10 cellular contexts compared by ENCODE assay signal in the genomic region with DNA sequence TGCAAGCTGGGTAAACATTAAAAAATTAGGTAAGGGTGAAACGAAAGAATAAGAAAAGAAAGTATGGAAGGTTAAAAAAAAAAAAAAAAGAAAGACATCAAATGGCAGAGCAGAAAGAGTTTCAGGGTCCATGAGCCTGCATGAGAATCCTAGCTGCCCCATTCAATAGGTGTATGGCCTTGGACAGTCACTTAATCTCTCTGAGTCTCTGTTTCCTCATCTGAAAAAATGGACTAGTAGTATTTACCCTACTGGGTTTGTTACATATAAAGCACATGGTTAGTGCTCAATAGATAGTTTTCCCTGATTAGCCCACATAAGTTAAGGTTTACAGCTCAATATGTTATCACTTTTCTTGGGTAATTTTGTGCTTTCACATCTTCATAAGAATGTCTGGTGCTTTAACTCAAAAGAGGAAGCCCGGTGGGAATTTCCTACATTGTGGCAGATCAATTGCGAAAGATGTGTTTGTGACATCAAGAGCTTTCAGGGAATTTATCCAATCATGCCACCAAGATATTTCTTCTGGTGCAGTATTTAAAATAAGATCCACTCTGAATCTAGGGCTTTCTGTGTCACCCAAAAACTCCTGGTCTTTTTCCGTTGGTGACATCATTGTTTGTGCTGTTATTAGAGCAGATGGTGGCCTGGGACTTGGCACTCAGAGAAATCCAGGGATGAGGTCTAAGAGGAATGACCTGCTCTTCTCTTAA. TPM values are rescaled to one million over a fixed set of nuclear protein-coding genes. Genes with fewer than 3 reads are reported as not detected.
DNase-seq lines count a peak whose midpoint lies in the region; ATAC-seq and TF ChIP-seq lines count a peak whose summit lies in the region.
"Had no signal": no experiment of that assay in that cellular context is flagged by ENCODE, and none has a peak within 500 bp of the region (broad histone marks: within the 10 kb centered on the region; RNA-seq: fewer than 3 reads in every experiment).

No MANE protein-coding gene starts in this region.

- ATAC-seq in HG02870 (IDR thresholded peaks at IDR 0.05; ENCODE audit: unreplicated experiment), result no peak
- ATAC-seq: T-cell had no signal

- H3K4me1 ChIP-seq in smooth muscle cell (ENCODE audit: low read depth) (peaks cover 12% of the 10 kb centered on the region), MM.1S (ENCODE audit: low read length) (no peaks in the 10 kb centered on the region)
- H3K4me1 ChIP-seq: colonic mucosa had no signal

- no peaks in the 10 kb centered on the region for H3K36me3 ChIP-seq in smooth muscle cell (ENCODE audit: low read depth)
- H3K36me3 ChIP-seq in MM.1S (replicated peaks; ENCODE audit: insufficient read depth, low read length), result no peaks in the 10 kb centered on the region
- H3K36me3 ChIP-seq: colonic mucosa had no signal

- H3K9ac ChIP-seq in smooth muscle cell (ENCODE audit: low read depth) (no peak overlapping the region), MM.1S (ENCODE audit: low read length) (no peak overlapping the region)

- H4K20me1 ChIP-seq in smooth muscle cell (ENCODE audit: low read depth), result no peaks in the 10 kb centered on the region
- no peaks in the 10 kb centered on the region for H4K20me1 ChIP-seq in MM.1S (ENCODE audit: insufficient read depth, low read length)

- H3K9me2 ChIP-seq in MM.1S (replicated peaks; ENCODE audit: insufficient read depth, low read length), result no peaks in the 10 kb centered on the region

- H3K27ac ChIP-seq in smooth muscle cell (ENCODE audit: low read depth) (peak overlapping the region; percentile 6), MM.1S (ENCODE audit: low read length) (no peak overlapping the region)
- H3K27ac ChIP-seq: colonic mucosa had no signal

- H3K4me3 ChIP-seq in fibroblast of mammary gland (ENCODE audit: control insufficient read depth, low read depth, low read length) (no peak overlapping the region), smooth muscle cell (no peak overlapping the region), MM.1S (ENCODE audit: low read length) (no peak overlapping the region)
- H3K4me3 ChIP-seq: colonic mucosa had no signal

- H3K9me3 ChIP-seq in smooth muscle cell (replicated peaks; ENCODE audit: low read depth) (no peaks in the 10 kb centered on the region), MM.1S (replicated peaks; ENCODE audit: insufficient read depth, low read length) (no peaks in the 10 kb centered on the region)
- H3K9me3 ChIP-seq: colonic mucosa had no signal

- H2AFZ ChIP-seq in smooth muscle cell (ENCODE audit: low read depth) (no peak overlapping the region), MM.1S (ENCODE audit: low read length) (no peak overlapping the region)

- 53% methylated on average over 4 of the region's 4 CpGs for WGBS in smooth muscle cell (ENCODE audit: low lambda C conversion rate)

- DNase-seq in NCI-H82 (lab: John Stamatoyannopoulos, UW) (peak; percentile 56), NCI-H82 treated with DMSO at 0.1 percent for 48 hours (lab: John Stamatoyannopoulos, UW; ENCODE audit: unreplicated experiment) (no peak), NOMO-1 (lab: John Stamatoyannopoulos, UW; ENCODE audit: unreplicated experiment in 2 of 2) (peak; percentile 56 to 93), fibroblast of mammary gland (ENCODE audit: low read depth) (peak; percentile 74), smooth muscle cell (lab: John Stamatoyannopoulos, UW; ENCODE audit: unreplicated experiment) (no peak), MM.1S (no peak)
- no peak for DNase-seq in activated naive CD4-positive, alpha-beta T cell (lab: John Stamatoyannopoulos, UW)
- DNase-seq: colonic mucosa had no signal

- H3K79me2 ChIP-seq in smooth muscle cell (ENCODE audit: low read depth), result no peaks in the 10 kb centered on the region
- H3K79me2 ChIP-seq in MM.1S (ENCODE audit: low read length), result no peaks in the 10 kb centered on the region

- no peak for TF ChIP-seq CTCF in fibroblast of mammary gland (conservative IDR thresholded peaks at IDR 0.05; ENCODE audit: control insufficient read depth, insufficient read depth, low read depth, low read length)
- TF ChIP-seq CTCF in smooth muscle cell (IDR thresholded peaks at IDR 0.05; ENCODE audit: borderline replicate concordance, insufficient read depth, poor library complexity, severe bottlenecking), result no peak
- TF ChIP-seq CTCF in MM.1S (IDR thresholded peaks at IDR 0.05; ENCODE audit: low read length), result no peak

- peaks cover 5% of the 10 kb centered on the region for H3F3A ChIP-seq in smooth muscle cell (ENCODE audit: low read depth)
- no peaks in the 10 kb centered on the region for H3F3A ChIP-seq in MM.1S (ENCODE audit: insufficient read depth, low read length)

- no peak overlapping the region for H3K4me2 ChIP-seq in smooth muscle cell
- H3K4me2 ChIP-seq in MM.1S (ENCODE audit: low read depth, low read length), result no peak overlapping the region

- peaks cover 9% of the 10 kb centered on the region for H3K27me3 ChIP-seq in smooth muscle cell (ENCODE audit: low read depth)
- H3K27me3 ChIP-seq in MM.1S (replicated peaks; ENCODE audit: insufficient read depth, low read length), result no peaks in the 10 kb centered on the region
- H3K27me3 ChIP-seq: colonic mucosa had no signal

RNA-seq across cellular contexts. Expression of gene UBE2E1, which starts 57.2 kb away (rescaled TPM):
- total RNA-seq in smooth muscle cell, result 128 and 142 TPM in 2 replicates
- polyA plus RNA-seq in smooth muscle cell, result 13.3 and 17.9 TPM in 2 replicates

Comparison
In these comparisons a context has a peak if more than half of its experiments do, and no peak if none do; other contexts are left out.
1. DNase-seq: peak in NCI-H82 (single experiment), NOMO-1 (2 of 2) and fibroblast of mammary gland (single experiment); none in NCI-H82 treated with DMSO at 0.1 percent for 48 hours (single experiment), smooth muscle cell (single experiment), activated naive CD4-positive, alpha-beta T cell (0 of 4) and MM.1S (single experiment).